19 cellular contexts compared by ENCODE assay signal in the genomic region with DNA sequence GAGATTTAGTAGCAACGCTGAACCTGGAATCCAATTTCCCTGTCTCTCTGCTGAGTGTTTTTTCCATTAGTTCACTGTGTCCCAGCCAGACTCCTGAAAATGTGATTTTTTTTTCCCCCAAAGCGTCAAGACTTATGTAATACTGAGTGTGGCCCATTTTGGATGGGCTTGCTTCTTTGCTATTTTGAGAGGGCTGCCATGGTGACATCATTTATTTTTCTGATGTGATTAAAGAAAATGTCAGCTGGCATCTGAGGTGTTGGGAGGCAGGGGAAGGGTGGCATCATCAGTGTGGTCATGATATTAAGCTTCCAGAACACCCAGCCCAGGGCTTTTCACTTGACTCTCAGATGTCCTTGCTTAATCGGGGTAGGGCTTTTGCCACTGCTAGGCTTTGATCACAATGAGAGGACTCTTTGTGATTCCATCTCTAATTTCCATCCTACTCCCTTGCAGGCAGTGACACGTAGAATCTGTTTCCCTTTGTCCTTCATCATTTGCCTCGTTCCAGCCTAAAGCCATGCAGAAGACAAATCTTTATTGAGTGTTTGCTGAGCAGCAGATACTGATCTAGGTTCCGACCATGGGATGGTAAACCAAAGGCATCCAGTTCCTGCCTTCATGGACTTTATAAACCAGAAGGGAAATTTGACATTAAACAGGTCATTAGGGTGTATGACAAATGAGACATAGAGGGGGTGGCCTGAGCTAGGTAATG. TPM values are rescaled to one million over a fixed set of nuclear protein-coding genes. Genes with fewer than 3 reads are reported as not detected.
A peak's percentile ranks its signal among the peaks of the same experiment; 100 is the strongest.
DNase-seq lines count a peak whose midpoint lies in the region; ATAC-seq and TF ChIP-seq lines count a peak whose summit lies in the region.
"Had no signal": no experiment of that assay in that cellular context is flagged by ENCODE, and none has a peak within 500 bp of the region (broad histone marks: within the 10 kb centered on the region; RNA-seq: fewer than 3 reads in every experiment).

No MANE protein-coding gene starts in this region.

- H3K27me3 Mint-ChIP-seq in HFFc6 (ENCODE audit: insufficient read depth) = no peaks in the 10 kb centered on the region

- peaks cover 95% of the 10 kb centered on the region for H3K4me1 Mint-ChIP-seq in HFFc6 (ENCODE audit: low read depth)

- no peaks in the 10 kb centered on the region for H3K9me3 Mint-ChIP-seq in HFFc6
- H3K9me3 Mint-ChIP-seq: immature natural killer cell had no signal

- peak overlapping the region; percentile 73 to 99 (median 96) for H3K27ac ChIP-seq in dorsolateral prefrontal cortex
- H3K27ac ChIP-seq: C4-2B, pancreas had no signal

- peaks cover 22% of the 10 kb centered on the region for H3K36me3 Mint-ChIP-seq in HFFc6 (ENCODE audit: low read depth)
- H3K36me3 Mint-ChIP-seq: activated naive CD8-positive, alpha-beta T cell treated with anti-CD3 and anti-CD28 coated beads for 36 hours; naive thymus-derived CD4-positive, alpha-beta T cell had no signal

- peak overlapping the region in 49 of 59 donors; percentile 1 to 86 (median 41) for H3K4me3 ChIP-seq in dorsolateral prefrontal cortex
- H3K4me3 ChIP-seq: pancreas had no signal

- H3K4me3 Mint-ChIP-seq in HFFc6 = peak overlapping the region; percentile 65; the same call in 1 of the 2 replicates
- H3K4me3 Mint-ChIP-seq: activated naive CD8-positive, alpha-beta T cell treated with anti-CD3 and anti-CD28 coated beads for 36 hours; naive thymus-derived CD4-positive, alpha-beta T cell had no signal

- peak overlapping the region; percentile 68 for H3K27ac Mint-ChIP-seq in HFFc6
- H3K27ac Mint-ChIP-seq: activated naive CD8-positive, alpha-beta T cell treated with anti-CD3 and anti-CD28 coated beads for 36 hours; naive thymus-derived CD4-positive, alpha-beta T cell had no signal

- DNase-seq in Ammon's horn (ENCODE audit: low spot score) (peak; percentile 57), HFFc6 (peak; percentile 19), dorsolateral prefrontal cortex (peak in 3 of 10 donors; percentile 16 to 56 (median 45)), myocyte (ENCODE audit: low read depth) (peak; percentile 38), NCI-H1436 (lab: John Stamatoyannopoulos, UW) (no peak)
- DNase-seq in activated CD4-positive, alpha-beta T cell treated with anti-CD3 and anti-CD28 coated beads, Interleukin-2, amount 50 U/mL, for 48 hours = no peak
- DNase-seq: ACHN; activated naive CD8-positive, alpha-beta T cell treated with anti-CD3 and anti-CD28 coated beads for 36 hours; immature natural killer cell; naive thymus-derived CD4-positive, alpha-beta T cell; NCI-H187; NCI-H226; pancreas; T1000 had no signal

- TF ChIP-seq CTCF in HFFc6 (IDR thresholded peaks at IDR 0.05) (no peak), dorsolateral prefrontal cortex (IDR thresholded peaks at IDR 0.05 in 54 of 56, conservative IDR thresholded peaks at IDR 0.05 in 2 of 56; ENCODE audit: low read depth in 1 of 56, partially characterized antibody in 56 of 56) (no peak)

- ATAC-seq in HG03025 (IDR thresholded peaks at IDR 0.05; ENCODE audit: low FRiP score, unreplicated experiment) = no peak
- ATAC-seq in HG02759 (IDR thresholded peaks at IDR 0.05; ENCODE audit: unreplicated experiment) = no peak
- ATAC-seq: esophagus mucosa; naive thymus-derived CD4-positive, alpha-beta T cell; pancreas had no signal

- H3K27me3 ChIP-seq in dorsolateral prefrontal cortex = no peaks in the 10 kb centered on the region
- H3K27me3 ChIP-seq: pancreas had no signal

- intact Hi-C loops in dorsolateral prefrontal cortex (cut with DNase I) = no loop called here

RNA-seq across cellular contexts. Expression of a gene that starts 7.4 kb away (rescaled TPM):
- 10 to 100 TPM; 10.2 to 14.7 (median 11.3) TPM for total RNA-seq in HFFc6 (2021; fragmentation: NEBNext Ultra II Directional; extraction: Animal tissue kit (Norgen Biotek cat#: 25700))
- total RNA-seq in dorsolateral prefrontal cortex (100 to 1,000 TPM in 105 of 120 experiments, 10 to 100 TPM in 15; 50.7 to 183 (median 129) TPM), myocyte (1.4 and 2.9 TPM in 2 replicates)
- 11.5 TPM for polyA plus RNA-seq in myocyte (2012)
- total RNA-seq: activated naive CD8-positive, alpha-beta T cell treated with anti-CD3 and anti-CD28 coated beads for 36 hours; lung microvascular endothelial cell had no signal
- polyA plus RNA-seq: naive thymus-derived CD4-positive, alpha-beta T cell had no signal

Comparison
In these comparisons a context has a peak if more than half of its experiments do, and no peak if none do; other contexts are left out.
1. DNase-seq: peak in Ammon's horn (single experiment), HFFc6 (single experiment) and myocyte (single experiment); none in activated CD4-positive, alpha-beta T cell treated with anti-CD3 and anti-CD28 coated beads, Interleukin-2, amount 50 U/mL, for 48 hours (0 of 2) and NCI-H1436 (single experiment).